In genomic region chr19:51422053-51422448, GRCh38 we compare ENCODE assay signal across 8 cellular contexts. TPM values are rescaled to one million over a fixed set of nuclear protein-coding genes. Genes with fewer than 3 reads are reported as not detected.
A peak's percentile ranks its signal among the peaks of the same experiment; 100 is the strongest.
DNase-seq lines count a peak whose midpoint lies in the region; ATAC-seq and TF ChIP-seq lines count a peak whose summit lies in the region.

No MANE protein-coding gene starts in this region.

- TF ChIP-seq CTCF in GM06990 (IDR thresholded peaks at IDR 0.05; ENCODE audit: insufficient read depth, low read length, poor library complexity, severe bottlenecking) (peak; percentile 99), VCaP (conservative IDR thresholded peaks at IDR 0.05) (peak; percentile 98), MCF 10A (IDR thresholded peaks at IDR 0.05; ENCODE audit: unreplicated experiment) (peak; percentile 95)

- no peak for ATAC-seq in HG03196 (IDR thresholded peaks at IDR 0.05; ENCODE audit: unreplicated experiment)

- no peaks in the 10 kb centered on the region for H3K36me3 Mint-ChIP-seq in MCF 10A (ENCODE audit: insufficient read depth, unreplicated experiment)

- H3K36me3 ChIP-seq in GM06990 (ENCODE audit: control insufficient read depth, insufficient read depth, low read length): no peaks in the 10 kb centered on the region

- H3K4me1 Mint-ChIP-seq in MCF 10A (ENCODE audit: insufficient read depth, unreplicated experiment): no peaks in the 10 kb centered on the region

- no peak overlapping the region for H3K27ac ChIP-seq in VCaP

- no peaks in the 10 kb centered on the region for H3K9me3 Mint-ChIP-seq in MCF 10A (ENCODE audit: unreplicated experiment)

- CTCF ChIA-PET in MCF 10A (lab: Yijun Ruan, JAX): interaction anchor here (0.6 to 2.6 kb wide), 14 partner anchors 12 to 356 kb away, joined by 3 to 11 read pairs (median 4); no protein-coding TSS in a partner anchor

- H3K27ac Mint-ChIP-seq in MCF 10A (ENCODE audit: low read depth, unreplicated experiment): no peak overlapping the region

- H3K27me3 Mint-ChIP-seq in MCF 10A (ENCODE audit: insufficient read depth, unreplicated experiment): no peaks in the 10 kb centered on the region

- no peak overlapping the region for H3K4me3 ChIP-seq in GM06990 (replicated peaks; ENCODE audit: low read depth, low read length)

- no TSS peak for BruUV-seq in MCF 10A (replicated peaks; lab: Mats Ljungman, UMichigan)

- in situ Hi-C loops in KBM-7 (cut with MboI; ENCODE audit: low pct_unique_long_range_greater_than_20kb, low sequenced_read_pairs): no loop called here

- H3K4me3 Mint-ChIP-seq in MCF 10A (ENCODE audit: unreplicated experiment): no peak overlapping the region

- H3K27me3 ChIP-seq in GM06990 (replicated peaks; ENCODE audit: control insufficient read depth, insufficient read depth, low read length): no peaks in the 10 kb centered on the region

- intact Hi-C loops in MCF 10A (cut with micrococcal nuclease): loop anchor here (5.0 kb wide), 1 partner anchor 235 kb away; no protein-coding TSS in a partner anchor

- POLR2A ChIA-PET in MCF 10A (lab: Yijun Ruan, JAX): no interaction called here

- DNase-seq in GM06990 (ENCODE audit: extremely low read depth, insufficient read length) (peak; percentile 80), KBM-7 (peak; percentile 86), MCF 10A (ENCODE audit: unreplicated experiment) (peak; percentile 80), iPS-NIHi7 (ENCODE audit: extremely low spot score) (peak; percentile 98), NCI-H1092 treated with DMSO at 0.1 percent for 48 hours (lab: John Stamatoyannopoulos, UW) (no peak)
- DNase-seq in stimulated activated CD4-positive, alpha-beta T cell treated with anti-CD3 and anti-CD28 coated beads, Interleukin-15, amount 100 ng/mL, for 1 hour (ENCODE audit: low read depth in 1 of 2, low spot score in 1 of 2): peak; percentile 64 to 85

RNA-seq across cellular contexts. Expression of gene SIGLEC10, which starts 4.6 kb away (rescaled TPM):
- total RNA-seq in MCF 10A (2022): not detected in 2 replicates

RNA-seq across cellular contexts. Expression of gene C19orf84, which starts 31.7 kb away (rescaled TPM):
- total RNA-seq in MCF 10A (2022): not detected in 2 replicates

RNA-seq across cellular contexts. Expression of gene LIM2, which starts 34.3 kb away (rescaled TPM):
- total RNA-seq in MCF 10A (2022): not detected in 2 replicates

RNA-seq across cellular contexts. Expression of gene SIGLEC8, which starts 36.2 kb away (rescaled TPM):
- total RNA-seq in MCF 10A (2022): not detected in 2 replicates

RNA-seq across cellular contexts. Expression of gene NKG7, which starts 49.6 kb away (rescaled TPM):
- total RNA-seq in MCF 10A (2022): not detected in 2 replicates
